18 cellular contexts compared by ENCODE assay signal in the genomic region with DNA sequence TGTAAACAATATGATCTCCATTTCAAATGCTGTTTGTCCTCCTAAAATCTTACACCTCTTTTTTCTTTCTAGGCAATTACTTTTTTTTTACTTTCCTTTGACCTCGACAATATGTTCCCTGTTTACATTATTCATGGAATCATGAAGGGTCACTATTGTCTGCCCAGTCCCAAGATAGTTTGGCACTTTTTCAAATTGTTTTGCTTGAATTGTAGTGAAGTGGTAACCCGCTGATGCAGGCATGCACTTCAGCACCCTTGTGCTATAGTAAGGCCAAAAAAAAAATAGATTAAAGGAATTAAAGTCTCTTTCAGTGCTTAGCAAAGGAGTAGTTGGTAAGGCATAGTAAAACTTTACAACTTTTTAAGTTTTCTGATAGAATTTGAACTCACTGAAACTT.
"Had no signal": no experiment of that assay in that cellular context is flagged by ENCODE, and none has a peak within 500 bp of the region (broad histone marks: within the 10 kb centered on the region; RNA-seq: fewer than 3 reads in every experiment).

No MANE protein-coding gene starts in this region.

- H3K27me3 ChIP-seq: gastroesophageal sphincter, left lung, pancreas, tibial artery had no signal

- H3K27me3 Mint-ChIP-seq: activated B cell treated with CpG ODN at 0.5 μM for 24 hours; activated CD8-positive, alpha-beta T cell treated with anti-CD3 and anti-CD28 coated beads for 36 hours; activated naive CD4-positive, alpha-beta T cell treated with anti-CD3 and anti-CD28 coated beads, Interleukin-2, amount 50 U/mL, for 24 hours; naive thymus-derived CD4-positive, alpha-beta T cell had no signal

- H3K9me3 ChIP-seq: gastroesophageal sphincter, left lung, mucosa of descending colon, pancreas, tibial artery had no signal

- H3K36me3 ChIP-seq: left lung, pancreas had no signal

- H3K4me3 Mint-ChIP-seq: activated B cell treated with CpG ODN at 0.5 μM for 24 hours; activated CD8-positive, alpha-beta T cell treated with anti-CD3 and anti-CD28 coated beads for 36 hours; activated naive CD4-positive, alpha-beta T cell treated with anti-CD3 and anti-CD28 coated beads, Interleukin-2, amount 50 U/mL, for 24 hours; naive thymus-derived CD4-positive, alpha-beta T cell had no signal

- H3K4me3 ChIP-seq: gastroesophageal sphincter, left lung, mucosa of descending colon, pancreas, tibial artery had no signal

- H3K27ac Mint-ChIP-seq: activated B cell treated with CpG ODN at 0.5 μM for 24 hours; activated CD8-positive, alpha-beta T cell treated with anti-CD3 and anti-CD28 coated beads for 36 hours; activated naive CD4-positive, alpha-beta T cell treated with anti-CD3 and anti-CD28 coated beads, Interleukin-2, amount 50 U/mL, for 24 hours; naive thymus-derived CD4-positive, alpha-beta T cell had no signal

- H3K4me1 ChIP-seq: gastroesophageal sphincter, left lung, pancreas, tibial artery had no signal

- H3K27ac ChIP-seq: epithelial cell of prostate, gastroesophageal sphincter, left lung, pancreas, tibial artery had no signal

- DNase-seq: activated B cell treated with CpG ODN at 0.5 μM for 24 hours; activated CD4-positive, alpha-beta T cell treated with anti-CD3 and anti-CD28 coated beads for 48 hours; activated CD8-positive, alpha-beta memory T cell treated with anti-CD3 and anti-CD28 coated beads, Interleukin-2, amount 50 U/mL, for 4 hours; activated CD8-positive, alpha-beta T cell treated with anti-CD3 and anti-CD28 coated beads for 36 hours; activated effector memory CD4-positive, alpha-beta T cell treated with anti-CD3 and anti-CD28 coated beads, Interleukin-2, amount 50 U/mL, for 16 hours; activated T-cell treated with anti-CD3 and anti-CD28 coated beads, Interleukin-2, amount 50 U/mL, for 48 hours; cortex of kidney; effector memory CD4-positive, alpha-beta T cell; left lung; mucosa of descending colon; naive thymus-derived CD4-positive, alpha-beta T cell; pancreas; stimulated activated CD4-positive, alpha-beta T cell treated with anti-CD3 and anti-CD28 coated beads, Interleukin-2, amount 100 ng/mL, for 24 hours; T-helper 2 cell; tibial artery had no signal

- ATAC-seq: activated CD8-positive, alpha-beta T cell treated with anti-CD3 and anti-CD28 coated beads for 36 hours; gastroesophageal sphincter; left lung; mucosa of descending colon; naive thymus-derived CD4-positive, alpha-beta T cell; pancreas had no signal

- H3K4me1 Mint-ChIP-seq: activated B cell treated with CpG ODN at 0.5 μM for 24 hours; activated naive CD4-positive, alpha-beta T cell treated with anti-CD3 and anti-CD28 coated beads, Interleukin-2, amount 50 U/mL, for 24 hours had no signal

- H3K9me3 Mint-ChIP-seq: activated B cell treated with CpG ODN at 0.5 μM for 24 hours; activated CD8-positive, alpha-beta T cell treated with anti-CD3 and anti-CD28 coated beads for 36 hours; activated naive CD4-positive, alpha-beta T cell treated with anti-CD3 and anti-CD28 coated beads, Interleukin-2, amount 50 U/mL, for 24 hours; naive thymus-derived CD4-positive, alpha-beta T cell had no signal
